Comparison of ENCODE assay signal across 8 cellular contexts in the genomic region with DNA sequence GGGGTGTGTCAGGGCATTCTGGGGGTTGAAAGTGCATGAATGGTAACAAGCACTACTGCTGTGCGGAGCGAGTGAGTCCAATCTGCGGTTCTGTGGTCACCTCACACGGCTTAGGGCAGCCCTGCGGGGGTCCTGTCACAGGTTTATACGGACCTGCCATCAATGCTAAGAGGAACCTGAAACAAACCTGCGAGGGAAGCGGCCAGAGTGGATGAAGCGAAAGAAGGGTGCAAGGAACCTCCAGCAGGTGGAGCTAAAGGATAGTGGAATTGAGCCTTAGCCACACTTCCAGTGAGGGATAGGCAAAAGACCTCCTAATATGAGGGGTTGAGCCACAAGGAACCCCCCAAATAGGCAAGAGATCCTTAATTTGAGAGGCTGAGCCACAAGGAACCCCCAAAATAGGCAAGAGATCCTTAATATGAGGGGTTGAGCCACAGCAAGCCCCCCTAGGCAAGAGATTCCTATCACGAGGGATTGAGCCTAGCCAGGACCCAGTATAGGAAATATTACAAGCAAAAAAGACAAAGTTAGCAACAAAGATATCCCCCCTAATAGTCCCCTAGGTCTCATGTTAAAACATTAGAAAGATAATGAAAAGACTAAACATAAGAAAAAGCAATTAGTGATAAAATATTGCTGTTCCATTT. TPM values are rescaled to one million over a fixed set of nuclear protein-coding genes. Genes with fewer than 3 reads are reported as not detected.
A peak's percentile ranks its signal among the peaks of the same experiment; 100 is the strongest.
DNase-seq lines count a peak whose midpoint lies in the region; ATAC-seq and TF ChIP-seq lines count a peak whose summit lies in the region.

No MANE protein-coding gene starts in this region.

- no CpG with 5 or more reads among the region's 10 CpGs for WGBS in mesendoderm (ENCODE audit: extremely low coverage, insufficient coverage, low lambda C conversion rate)

- no peak for DNase-seq in AG04450 (ENCODE audit: low read depth, low spot score)
- peak; percentile 23 for DNase-seq in H4 (ENCODE audit: low spot score)
- DNase-seq in NCI-H774 (lab: John Stamatoyannopoulos, UW), result peak; percentile 2
- peak; percentile 68 for DNase-seq in activated CD4-positive, alpha-beta memory T cell treated with anti-CD3 and anti-CD28 coated beads, Interleukin-2, amount 10 ng/mL, durations not matched to agents 7 days and 5 days
- peak; percentile 32 for DNase-seq in effector CD8-positive, alpha-beta T cell (lab: John Stamatoyannopoulos, UW)
- peak; percentile 77 for DNase-seq in mesendoderm
- peak; percentile 29 to 31 for DNase-seq in stimulated activated CD8-positive, alpha-beta memory T cell treated with anti-CD3 and anti-CD28 coated beads, Interleukin-4, amount 100 ng/mL, for 4 hours (ENCODE audit: low read depth in 2 of 2, low spot score in 1 of 2)

- H2BK5ac ChIP-seq in mesendoderm (ENCODE audit: low read length), result no peak overlapping the region

- no peak overlapping the region for H3K9ac ChIP-seq in mesendoderm (ENCODE audit: low read length)

- H3K4me3 ChIP-seq in AG04450 (ENCODE audit: low read depth, low read length) (no peak overlapping the region), mesendoderm (ENCODE audit: low read length) (no peak overlapping the region)

- peaks cover 2% of the 10 kb centered on the region for H3K4me1 Mint-ChIP-seq in activated CD4-positive, alpha-beta memory T cell treated with anti-CD3 and anti-CD28 coated beads, Interleukin-2, amount 10 ng/mL, durations not matched to agents 7 days and 5 days

- CTCF ChIA-PET in AG04450 (lab: Charles Lee), result interaction anchor here (0.6 to 2.8 kb wide), 6 partner anchors 84 to 785 kb away, joined by 3 to 24 read pairs (median 5); a partner anchor contains a TSS
- CTCF ChIA-PET in activated CD4-positive, alpha-beta memory T cell treated with anti-CD3 and anti-CD28 coated beads, Interleukin-2, amount 10 ng/mL, durations not matched to agents 7 days and 5 days (lab: Charles Lee), result interaction anchor here (1.0 to 3.0 kb wide), 4 partner anchors 43 to 259 kb away, joined by 3 to 10 read pairs (median 6); a partner anchor contains a TSS

- no peak overlapping the region for H3K27ac Mint-ChIP-seq in activated CD4-positive, alpha-beta memory T cell treated with anti-CD3 and anti-CD28 coated beads, Interleukin-2, amount 10 ng/mL, durations not matched to agents 7 days and 5 days

- peaks cover 12% of the 10 kb centered on the region for H3K9me3 Mint-ChIP-seq in activated CD4-positive, alpha-beta memory T cell treated with anti-CD3 and anti-CD28 coated beads, Interleukin-2, amount 10 ng/mL, durations not matched to agents 7 days and 5 days

- H3K4me1 ChIP-seq in mesendoderm (ENCODE audit: control insufficient read depth, low read depth, low read length), result no peaks in the 10 kb centered on the region

- H3K9me3 ChIP-seq in AG04450 (ENCODE audit: control insufficient read depth, insufficient read depth, low read length), result peaks cover 13% of the 10 kb centered on the region

- no peak overlapping the region for H2BK15ac ChIP-seq in mesendoderm (replicated peaks; ENCODE audit: low read depth)

- H3K27me3 Mint-ChIP-seq in activated CD4-positive, alpha-beta memory T cell treated with anti-CD3 and anti-CD28 coated beads, Interleukin-2, amount 10 ng/mL, durations not matched to agents 7 days and 5 days, result no peaks in the 10 kb centered on the region

- H3K4me3 Mint-ChIP-seq in activated CD4-positive, alpha-beta memory T cell treated with anti-CD3 and anti-CD28 coated beads, Interleukin-2, amount 10 ng/mL, durations not matched to agents 7 days and 5 days, result no peak overlapping the region

- no peak overlapping the region for H4K8ac ChIP-seq in mesendoderm (ENCODE audit: low read depth, low read length)

- no peaks in the 10 kb centered on the region for H3K79me2 ChIP-seq in mesendoderm (ENCODE audit: control insufficient read depth, insufficient read depth, low read length)

- TF ChIP-seq CTCF in AG04450 (IDR thresholded peaks at IDR 0.05; ENCODE audit: low read depth, low read length), result peak; percentile 83

- no peak for ATAC-seq in HG03378 (IDR thresholded peaks at IDR 0.05; ENCODE audit: unreplicated experiment)

- H3K23ac ChIP-seq in mesendoderm (ENCODE audit: low read length), result no peak overlapping the region

- no peaks in the 10 kb centered on the region for H3K79me1 ChIP-seq in mesendoderm (ENCODE audit: low read length)

- no peak overlapping the region for H3K4ac ChIP-seq in mesendoderm (ENCODE audit: low read depth, low read length)

- H3K18ac ChIP-seq in mesendoderm (ENCODE audit: low read length), result no peak overlapping the region

- H3K4me2 ChIP-seq in mesendoderm (ENCODE audit: low read length), result no peak overlapping the region

- H3K36me3 Mint-ChIP-seq in activated CD4-positive, alpha-beta memory T cell treated with anti-CD3 and anti-CD28 coated beads, Interleukin-2, amount 10 ng/mL, durations not matched to agents 7 days and 5 days (ENCODE audit: low read depth), result no peaks in the 10 kb centered on the region

- no peak overlapping the region for H3K27ac ChIP-seq in AG04450 (ENCODE audit: low read depth, low read length)
- no peak overlapping the region for H3K27ac ChIP-seq in mesendoderm (ENCODE audit: low read depth, low read length)

- H3K36me3 ChIP-seq in mesendoderm (ENCODE audit: control insufficient read depth, insufficient read depth, low read length), result no peaks in the 10 kb centered on the region

- POLR2A ChIA-PET in AG04450 (lab: Yijun Ruan, JAX), result no interaction called here
- POLR2A ChIA-PET in activated CD4-positive, alpha-beta memory T cell treated with anti-CD3 and anti-CD28 coated beads, Interleukin-2, amount 10 ng/mL, durations not matched to agents 7 days and 5 days (lab: Charles Lee), result no interaction called here

- no peak overlapping the region for H4K5ac ChIP-seq in mesendoderm (ENCODE audit: low read length)

- H3K56ac ChIP-seq in mesendoderm (ENCODE audit: low read length), result no peak overlapping the region

- no peak overlapping the region for H2AK5ac ChIP-seq in mesendoderm (ENCODE audit: low read length)

- no peak overlapping the region for H2BK120ac ChIP-seq in mesendoderm (ENCODE audit: low read depth, low read length)

- H3K27me3 ChIP-seq in AG04450 (ENCODE audit: control insufficient read depth, insufficient read depth, low read length), result peaks cover 4% of the 10 kb centered on the region
- no peaks in the 10 kb centered on the region for H3K27me3 ChIP-seq in mesendoderm (ENCODE audit: insufficient read depth, low read length, poor library complexity)

RNA-seq across cellular contexts. Expression of a gene that starts 6.3 kb away (rescaled TPM):
- 4.5 and 5.5 TPM in 2 replicates for polyA plus RNA-seq in AG04450 (2011; rRNA removed)
- polyA minus RNA-seq in AG04450 (2011; rRNA and poly(A)+ RNA removed), result 10.2 and 14.6 TPM in 2 replicates
- 4.1 and 5.0 TPM in 2 replicates for total RNA-seq in H4 (2014; rRNA removed; shearing (Covaris generic))
- total RNA-seq in activated CD4-positive, alpha-beta memory T cell treated with anti-CD3 and anti-CD28 coated beads, Interleukin-2, amount 10 ng/mL, durations not matched to agents 7 days and 5 days, result 1 to 10 TPM; 2.3 to 2.7 TPM
- polyA plus RNA-seq in mesendoderm (2013, experiment 1 of 2), result 6.7 TPM
- polyA plus RNA-seq in mesendoderm (2013, experiment 2 of 2), result 6.6 TPM

RNA-seq across cellular contexts. Expression of a gene that starts 32.8 kb away (rescaled TPM):
- 5.3 and 7.0 TPM in 2 replicates for polyA plus RNA-seq in AG04450 (2011; rRNA removed)
- 4.6 and 6.0 TPM in 2 replicates for polyA minus RNA-seq in AG04450 (2011; rRNA and poly(A)+ RNA removed)
- 0.47 and 0.56 TPM in 2 replicates for total RNA-seq in H4 (2014; rRNA removed; shearing (Covaris generic))
- total RNA-seq in activated CD4-positive, alpha-beta memory T cell treated with anti-CD3 and anti-CD28 coated beads, Interleukin-2, amount 10 ng/mL, durations not matched to agents 7 days and 5 days, result 1 to 10 TPM; 3.0 to 3.3 TPM
- 0.24 TPM for polyA plus RNA-seq in mesendoderm (2013, experiment 1 of 2)
- 0.17 TPM for polyA plus RNA-seq in mesendoderm (2013, experiment 2 of 2)

RNA-seq across cellular contexts. Expression of a gene that starts 43.6 kb away (rescaled TPM):
- 6.6 and 8.4 TPM in 2 replicates for polyA plus RNA-seq in AG04450 (2011; rRNA removed)
- polyA minus RNA-seq in AG04450 (2011; rRNA and poly(A)+ RNA removed), result 4.1 and 6.7 TPM in 2 replicates
- 6.3 and 9.2 TPM in 2 replicates for total RNA-seq in H4 (2014; rRNA removed; shearing (Covaris generic))
- total RNA-seq in activated CD4-positive, alpha-beta memory T cell treated with anti-CD3 and anti-CD28 coated beads, Interleukin-2, amount 10 ng/mL, durations not matched to agents 7 days and 5 days, result 10 to 100 TPM; 19.1 to 20.4 TPM
- 3.5 TPM for polyA plus RNA-seq in mesendoderm (2013, experiment 1 of 2)
- 3.5 TPM for polyA plus RNA-seq in mesendoderm (2013, experiment 2 of 2)
